In genomic region chr1:161273402-161273801, GRCh38 we compare ENCODE assay signal across 19 cellular contexts. TPM values are rescaled to one million over a fixed set of nuclear protein-coding genes. Genes with fewer than 3 reads are reported as not detected.
DNase-seq lines count a peak whose midpoint lies in the region; ATAC-seq and TF ChIP-seq lines count a peak whose summit lies in the region.
"Had no signal": no experiment of that assay in that cellular context is flagged by ENCODE, and none has a peak within 500 bp of the region (broad histone marks: within the 10 kb centered on the region; RNA-seq: fewer than 3 reads in every experiment).

No MANE protein-coding gene starts in this region.

- H4K5ac ChIP-seq in IMR-90 (ENCODE audit: low read depth, low read length), result no peak overlapping the region

- no peaks in the 10 kb centered on the region for H3K36me3 ChIP-seq in IMR-90 (ENCODE audit: control insufficient read depth, insufficient read depth, low read length)
- H3K36me3 ChIP-seq in SJCRH30, result no peaks in the 10 kb centered on the region

- ATAC-seq in IMR-90 (ENCODE audit: low read depth), result peak; percentile 79
- no peak for ATAC-seq in HG03571 (IDR thresholded peaks at IDR 0.05; ENCODE audit: unreplicated experiment)
- ATAC-seq: CD8-positive, alpha-beta T cell; HCT116 had no signal

- in situ Hi-C loops in IMR-90 (cut with MboI; ENCODE audit: low sequenced_read_pairs), result no loop called here

- H3K14ac ChIP-seq in IMR-90 (replicated peaks; ENCODE audit: low read depth, low read length), result no peak overlapping the region

- no peak overlapping the region for H2AK9ac ChIP-seq in IMR-90 (replicated peaks; ENCODE audit: low read depth, low read length, poor library complexity)

- H3K56ac ChIP-seq in IMR-90 (ENCODE audit: extremely low read depth, insufficient read depth, low read length), result no peak overlapping the region

- intact Hi-C loops in IMR-90 (cut with micrococcal nuclease), result loop anchor here (5.0 kb wide), 1 partner anchor 36 kb away; the partner anchor contains the start of gene NR1I3

- H2AK5ac ChIP-seq in IMR-90 (ENCODE audit: low read depth, low read length), result no peak overlapping the region

- H2BK20ac ChIP-seq in IMR-90 (ENCODE audit: low read depth, low read length), result no peak overlapping the region

- H3K4me2 ChIP-seq in IMR-90 (ENCODE audit: low read depth, low read length), result no peak overlapping the region; the same call in 1 of the 2 replicates

- H2AFZ ChIP-seq in IMR-90 (replicated peaks; ENCODE audit: low read length, poor library complexity), result no peak overlapping the region

- H4K91ac ChIP-seq in IMR-90 (ENCODE audit: insufficient read depth, low read depth, low read length), result no peak overlapping the region

- CTCF ChIA-PET in IMR-90 (lab: Yijun Ruan, JAX), result interaction anchor here (1.0 kb wide), 1 partner anchor 18 kb away, joined by 3 read pairs; no protein-coding TSS in a partner anchor

- H3K27ac ChIP-seq in IMR-90 (ENCODE audit: insufficient read depth, low read length) (no peak overlapping the region), SJCRH30 (no peak overlapping the region)
- H3K27ac ChIP-seq: HL-60 had no signal

- no peak overlapping the region for H2BK15ac ChIP-seq in IMR-90 (ENCODE audit: low read depth, low read length)

- no CpG with 5 or more reads among the region's 3 CpGs for WGBS in IMR-90 (ENCODE audit: extremely low coverage in 2 of 2, insufficient read length in 1 of 2), 2 experiments

- no peak overlapping the region for H4K8ac ChIP-seq in IMR-90 (ENCODE audit: low read depth in 2 of 2, low read length in 2 of 2)

- no peak for TF ChIP-seq RAD21 in IMR-90 (IDR thresholded peaks at IDR 0.05; ENCODE audit: low read length)

- no peak overlapping the region for H3K9ac ChIP-seq in IMR-90 (ENCODE audit: low read depth, low read length)

- peak; percentile 10 for DNase-seq in AG10803 (ENCODE audit: low read depth)
- peak; percentile 21 for DNase-seq in IMR-90
- peak; percentile 31 for DNase-seq in fibroblast of peridontal ligament (ENCODE audit: extremely low read depth)
- peak; percentile 33 for DNase-seq in left kidney (ENCODE audit: low read depth, low spot score)
- DNase-seq in SJCRH30, result no peak
- DNase-seq in activated CD4-positive, CD25-positive, alpha-beta regulatory T cell (lab: John Stamatoyannopoulos, UW), result no peak
- DNase-seq in NCI-H2081 (lab: John Stamatoyannopoulos, UW), result no peak
- DNase-seq: ACHN; CD8-positive, alpha-beta T cell; COR-L47; DND-41; GF-D8 had no signal

- H3K4ac ChIP-seq in IMR-90 (ENCODE audit: low read depth, low read length), result no peak overlapping the region

- H2BK120ac ChIP-seq in IMR-90 (ENCODE audit: low read depth, low read length), result no peak overlapping the region

- no TSS peak for BruUV-seq in IMR-90 (replicated peaks; lab: Mats Ljungman, UMichigan)

- no peaks in the 10 kb centered on the region for H4K20me1 ChIP-seq in IMR-90 (ENCODE audit: insufficient read depth, low read length)

- TF ChIP-seq POLR2A in IMR-90 (IDR thresholded peaks at IDR 0.05; ENCODE audit: low read depth, low read length), result no peak

- H3K23ac ChIP-seq in IMR-90 (ENCODE audit: low read depth, low read length), result no peak overlapping the region

- H3K27me3 ChIP-seq in IMR-90 (ENCODE audit: control insufficient read depth, insufficient read depth, low read length) (peaks cover 16% of the 10 kb centered on the region), SJCRH30 (no peaks in the 10 kb centered on the region)

- no peak overlapping the region for H3K18ac ChIP-seq in IMR-90 (ENCODE audit: low read depth, low read length)

- H3K4me3 ChIP-seq in AG10803 (ENCODE audit: low read length) (no peak overlapping the region), IMR-90 (ENCODE audit: insufficient read depth, low read depth, low read length) (no peak overlapping the region), SJCRH30 (no peak overlapping the region)

- dilution Hi-C loops in IMR-90 (cut with HindIII; ENCODE audit: low sequenced_read_pairs, unreplicated experiment), result no loop called here

- TF ChIP-seq CTCF in AG10803 (conservative IDR thresholded peaks at IDR 0.05; ENCODE audit: low read length) (no peak), IMR-90 (conservative IDR thresholded peaks at IDR 0.05; ENCODE audit: low read depth, low read length) (no peak)

- H3K79me1 ChIP-seq in IMR-90 (ENCODE audit: low read depth in 1 of 2, low read length in 2 of 2), result no peaks in the 10 kb centered on the region

- H3K9me1 ChIP-seq in IMR-90 (ENCODE audit: insufficient read depth, low read length), result no peaks in the 10 kb centered on the region

- H2BK5ac ChIP-seq in IMR-90 (ENCODE audit: low read depth, low read length, poor library complexity, severe bottlenecking), result no peak overlapping the region

- 0 out of 2 replicates have a peak, but pooled peaks cover 1% of the 10 kb centered on the region for H3K4me1 ChIP-seq in IMR-90 (ENCODE audit: control insufficient read depth, insufficient read depth, low read length)
- H3K4me1 ChIP-seq in SJCRH30, result no peaks in the 10 kb centered on the region

- H3K9me3 ChIP-seq in IMR-90 (ENCODE audit: control insufficient read depth, insufficient read depth, low read length) (no peaks in the 10 kb centered on the region), SJCRH30 (replicated peaks) (no peaks in the 10 kb centered on the region)

- POLR2A ChIA-PET in IMR-90 (lab: Charles Lee; ENCODE audit: unreplicated experiment), result no interaction called here

TF ChIP-seq in IMR-90, 13 proteins besides CTCF, POLR2A, EP300 and RAD21:
- no peak for TF ChIP-seq NFE2L2 (IDR thresholded peaks at IDR 0.05; ENCODE audit: low read depth, low read length)
- TF ChIP-seq MAZ (IDR thresholded peaks at IDR 0.05; ENCODE audit: borderline replicate concordance, low read depth, low read length), result no peak
- no peak for TF ChIP-seq RCOR1 (IDR thresholded peaks at IDR 0.05; ENCODE audit: insufficient replicate concordance, low read length)

RNA-seq across cellular contexts. Expression of gene PCP4L1, which starts 14.9 kb away (rescaled TPM):
- not detected in 2 replicates for total RNA-seq in IMR-90 (2012; rRNA removed)
- polyA plus RNA-seq in IMR-90 (2012; rRNA removed), result not detected in 2 replicates
- polyA plus RNA-seq in IMR-90 (2012; cell fraction: cytosol; rRNA removed), result not detected in 2 replicates
- not detected in 2 replicates for polyA plus RNA-seq in IMR-90 (2012; cell fraction: nucleus; rRNA removed; ENCODE audit: low replicate concordance)
- total RNA-seq in SJCRH30 (2014; rRNA removed; shearing (Covaris generic)), result 0.28 TPM in 1 of 2 replicates, not detected in the other
- total RNA-seq: A172; CD8-positive, alpha-beta T cell had no signal
- polyA plus RNA-seq: BJ, CD14-positive monocyte had no signal

RNA-seq across cellular contexts. Expression of gene NR1I3, which starts 35.4 kb away (rescaled TPM):
- total RNA-seq in IMR-90 (2012; rRNA removed), result not detected in 2 replicates
- not detected in 2 replicates for polyA plus RNA-seq in IMR-90 (2012; rRNA removed)
- not detected in 2 replicates for polyA plus RNA-seq in IMR-90 (2012; cell fraction: cytosol; rRNA removed)
- polyA plus RNA-seq in IMR-90 (2012; cell fraction: nucleus; rRNA removed; ENCODE audit: low replicate concordance), result not detected in 2 replicates
- total RNA-seq in SJCRH30 (2014; rRNA removed; shearing (Covaris generic)), result not detected in 2 replicates
- total RNA-seq: CD8-positive, alpha-beta T cell; H1 had no signal
- polyA plus RNA-seq: BJ, CD14-positive monocyte, H1 had no signal

RNA-seq across cellular contexts. Expression of gene MPZ, which starts 36.4 kb away (rescaled TPM):
- total RNA-seq in IMR-90 (2012; rRNA removed), result 0.18 and 0.28 TPM in 2 replicates
- polyA plus RNA-seq in IMR-90 (2012; rRNA removed), result 0.80 and 0.96 TPM in 2 replicates
- polyA plus RNA-seq in IMR-90 (2012; cell fraction: cytosol; rRNA removed), result 1.0 and 2.2 TPM in 2 replicates
- polyA plus RNA-seq in IMR-90 (2012; cell fraction: nucleus; rRNA removed; ENCODE audit: low replicate concordance), result 1.4 and 2.4 TPM in 2 replicates
- 0.71 and 1.1 TPM in 2 replicates for total RNA-seq in SJCRH30 (2014; rRNA removed; shearing (Covaris generic))

RNA-seq across cellular contexts. Expression of gene SDHC, which starts 40.8 kb away (rescaled TPM):
- 36.1 and 158 TPM in 2 replicates for total RNA-seq in IMR-90 (2012; rRNA removed)
- polyA plus RNA-seq in IMR-90 (2012; rRNA removed), result 155 and 235 TPM in 2 replicates
- polyA plus RNA-seq in IMR-90 (2012; cell fraction: cytosol; rRNA removed), result 273 and 610 TPM in 2 replicates
- 64.5 and 123 TPM in 2 replicates for polyA plus RNA-seq in IMR-90 (2012; cell fraction: nucleus; rRNA removed; ENCODE audit: low replicate concordance)
- total RNA-seq in SJCRH30 (2014; rRNA removed; shearing (Covaris generic)), result 53.8 and 61.8 TPM in 2 replicates

RNA-seq across cellular contexts. Expression of gene TOMM40L, which starts 47.5 kb away (rescaled TPM):
- total RNA-seq in IMR-90 (2012; rRNA removed), result 11.4 and 12.5 TPM in 2 replicates
- polyA plus RNA-seq in IMR-90 (2012; rRNA removed), result 7.7 and 7.9 TPM in 2 replicates
- 6.1 and 7.0 TPM in 2 replicates for polyA plus RNA-seq in IMR-90 (2012; cell fraction: cytosol; rRNA removed)
- 18.1 and 24.5 TPM in 2 replicates for polyA plus RNA-seq in IMR-90 (2012; cell fraction: nucleus; rRNA removed; ENCODE audit: low replicate concordance)
- 8.0 and 8.9 TPM in 2 replicates for total RNA-seq in SJCRH30 (2014; rRNA removed; shearing (Covaris generic))

Comparison
In these comparisons a context has a peak if more than half of its experiments do, and no peak if none do; other contexts are left out.
1. DNase-seq: peak in AG10803 (single experiment), IMR-90 (single experiment), fibroblast of peridontal ligament (single experiment) and left kidney (single experiment); none in SJCRH30 (0 of 2), activated CD4-positive, CD25-positive, alpha-beta regulatory T cell (0 of 4) and NCI-H2081 (0 of 2).